ENCODE assay signal across 21 cellular contexts in genomic region chr18:41060967-41061366, GRCh38.
DNase-seq lines count a peak whose midpoint lies in the region; ATAC-seq and TF ChIP-seq lines count a peak whose summit lies in the region.
"Had no signal": no experiment of that assay in that cellular context is flagged by ENCODE, and none has a peak within 500 bp of the region (broad histone marks: within the 10 kb centered on the region; RNA-seq: fewer than 3 reads in every experiment).

No MANE protein-coding gene starts in this region.

- H4K91ac ChIP-seq in mesenchymal stem cell (ENCODE audit: low read length): no peak overlapping the region

- H3K23ac ChIP-seq in mesenchymal stem cell (ENCODE audit: low read length in 2 of 2): no peak overlapping the region

- H3K36me3 Mint-ChIP-seq in activated CD8-positive, alpha-beta T cell treated with anti-CD3 and anti-CD28 coated beads for 36 hours (ENCODE audit: low read depth): no peaks in the 10 kb centered on the region
- H3K36me3 Mint-ChIP-seq: CD4-positive, CD25-positive, alpha-beta regulatory T cell; CD8-positive, alpha-beta T cell had no signal

- H4K8ac ChIP-seq in mesenchymal stem cell (ENCODE audit: low read length): no peak overlapping the region

- no peak for TF ChIP-seq CTCF in choroid plexus epithelial cell (conservative IDR thresholded peaks at IDR 0.05; ENCODE audit: low read depth, low read length)
- no peak for TF ChIP-seq CTCF in activated CD8-positive, alpha-beta T cell treated with anti-CD3 and anti-CD28 coated beads for 36 hours (IDR thresholded peaks at IDR 0.05)

- H3K14ac ChIP-seq in mesenchymal stem cell (ENCODE audit: low read length in 2 of 2): no peak overlapping the region

- peak; percentile 38 for DNase-seq in DMS53 (lab: John Stamatoyannopoulos, UW)
- DNase-seq in DMS53 treated with DMSO at 0.1 percent for 48 hours (lab: John Stamatoyannopoulos, UW; ENCODE audit: unreplicated experiment): no peak
- peak; percentile 48 for DNase-seq in M059J (ENCODE audit: low read depth)
- peak; percentile 4 for DNase-seq in choroid plexus epithelial cell (ENCODE audit: low read depth)
- peak; percentile 11 for DNase-seq in mesenchymal stem cell
- no peak for DNase-seq in caudate nucleus (lab: John Stamatoyannopoulos, UW)
- DNase-seq in activated CD8-positive, alpha-beta T cell treated with anti-CD3 and anti-CD28 coated beads for 36 hours: no peak
- DNase-seq: Caco-2; CD4-positive, CD25-positive, alpha-beta regulatory T cell; CD8-positive, alpha-beta T cell; DMS79; EL; GF-D8; GM23248; H9 had no signal

- POLR2A ChIA-PET in activated CD8-positive, alpha-beta T cell treated with anti-CD3 and anti-CD28 coated beads for 36 hours (lab: Charles Lee): no interaction called here

- H2BK15ac ChIP-seq in mesenchymal stem cell (ENCODE audit: low read depth, poor library complexity, severe bottlenecking): no peak overlapping the region

- no peak overlapping the region for H3K4me3 Mint-ChIP-seq in activated CD8-positive, alpha-beta T cell treated with anti-CD3 and anti-CD28 coated beads for 36 hours
- H3K4me3 Mint-ChIP-seq: B cell; CD4-positive, CD25-positive, alpha-beta regulatory T cell; CD8-positive, alpha-beta T cell; H9 had no signal

- no peaks in the 10 kb centered on the region for H3K9me3 ChIP-seq in mesenchymal stem cell (ENCODE audit: control insufficient read depth, low read length)
- H3K9me3 ChIP-seq: BLaER1, Caco-2 had no signal

- H3K27me3 Mint-ChIP-seq in activated CD8-positive, alpha-beta T cell treated with anti-CD3 and anti-CD28 coated beads for 36 hours: no peaks in the 10 kb centered on the region
- H3K27me3 Mint-ChIP-seq: B cell; CD4-positive, CD25-positive, alpha-beta regulatory T cell had no signal

- H3K4me1 ChIP-seq in mesenchymal stem cell (ENCODE audit: control insufficient read depth, insufficient read depth, low read depth, low read length): no peaks in the 10 kb centered on the region
- H3K4me1 ChIP-seq: BLaER1, Caco-2 had no signal

- 24% methylated on average over 1 of the region's 2 CpGs for WGBS in mesenchymal stem cell

- CTCF ChIA-PET in activated CD8-positive, alpha-beta T cell treated with anti-CD3 and anti-CD28 coated beads for 36 hours (lab: Charles Lee): no interaction called here

- no peak overlapping the region for H2BK12ac ChIP-seq in mesenchymal stem cell (ENCODE audit: low read length in 2 of 2)

- no peak overlapping the region for H2BK5ac ChIP-seq in mesenchymal stem cell (ENCODE audit: low read depth, low read length, poor library complexity, severe bottlenecking)

- H2AK5ac ChIP-seq in mesenchymal stem cell (ENCODE audit: low read length, severe bottlenecking): no peak overlapping the region

- H3K27me3 ChIP-seq in mesenchymal stem cell (ENCODE audit: control insufficient read depth in 1 of 2, insufficient read depth in 1 of 2, low read length in 2 of 2): no peaks in the 10 kb centered on the region
- H3K27me3 ChIP-seq: BLaER1 had no signal

- H3K9ac ChIP-seq in mesenchymal stem cell (ENCODE audit: low read length): no peak overlapping the region
- H3K9ac ChIP-seq: BLaER1, GM23248 had no signal

- H3K27ac ChIP-seq in mesenchymal stem cell (ENCODE audit: low read length, poor library complexity, severe bottlenecking): no peak overlapping the region
- no peak overlapping the region for H3K27ac ChIP-seq in caudate nucleus (ENCODE audit: low read depth, low read length)
- H3K27ac ChIP-seq: 22Rv1, BLaER1, C4-2B, GM23248 had no signal

- intact Hi-C loops in activated CD8-positive, alpha-beta T cell treated with anti-CD3 and anti-CD28 coated beads for 36 hours (cut with micrococcal nuclease): no loop called here

- no peak overlapping the region for H3K18ac ChIP-seq in mesenchymal stem cell (ENCODE audit: low read depth in 1 of 2, low read length in 2 of 2)

- H3K9me3 Mint-ChIP-seq in activated CD8-positive, alpha-beta T cell treated with anti-CD3 and anti-CD28 coated beads for 36 hours: peaks cover 4% of the 10 kb centered on the region
- H3K9me3 Mint-ChIP-seq: H9 had no signal

- no peak for ATAC-seq in GM21576 (IDR thresholded peaks at IDR 0.05; ENCODE audit: unreplicated experiment)
- ATAC-seq in activated CD8-positive, alpha-beta T cell treated with anti-CD3 and anti-CD28 coated beads for 36 hours: no peak
- ATAC-seq: CD8-positive, alpha-beta T cell; HCT116 had no signal

- no peak overlapping the region for H2AFZ ChIP-seq in mesenchymal stem cell (ENCODE audit: low read depth, low read length)
- H2AFZ ChIP-seq: GM23248 had no signal

- H3K27ac Mint-ChIP-seq in activated CD8-positive, alpha-beta T cell treated with anti-CD3 and anti-CD28 coated beads for 36 hours: no peak overlapping the region
- H3K27ac Mint-ChIP-seq: B cell; CD4-positive, CD25-positive, alpha-beta regulatory T cell; CD8-positive, alpha-beta T cell; H9 had no signal

- H3K4me2 ChIP-seq in mesenchymal stem cell (ENCODE audit: low read length, poor library complexity, severe bottlenecking): no peak overlapping the region
- H3K4me2 ChIP-seq: BLaER1 had no signal

- H3K4me1 Mint-ChIP-seq in activated CD8-positive, alpha-beta T cell treated with anti-CD3 and anti-CD28 coated beads for 36 hours (ENCODE audit: low read depth): no peaks in the 10 kb centered on the region
- H3K4me1 Mint-ChIP-seq: B cell; CD4-positive, CD25-positive, alpha-beta regulatory T cell had no signal

- no peak overlapping the region for H3K4me3 ChIP-seq in choroid plexus epithelial cell (ENCODE audit: low read depth, low read length)
- no peak overlapping the region for H3K4me3 ChIP-seq in mesenchymal stem cell (ENCODE audit: insufficient read depth in 1 of 2, low read depth in 1 of 2, low read length in 2 of 2)
- H3K4me3 ChIP-seq: BLaER1, GM23248 had no signal

- no peak overlapping the region for H3K4ac ChIP-seq in mesenchymal stem cell (ENCODE audit: low read depth in 1 of 2, low read length in 2 of 2)

- no peak overlapping the region for H2BK120ac ChIP-seq in mesenchymal stem cell (ENCODE audit: low read depth, low read length)

- no peaks in the 10 kb centered on the region for H3K79me1 ChIP-seq in mesenchymal stem cell (replicated peaks; ENCODE audit: low read length, poor library complexity, severe bottlenecking)

- H3K36me3 ChIP-seq in mesenchymal stem cell (ENCODE audit: control insufficient read depth in 1 of 2, insufficient read depth in 2 of 2, low read depth in 1 of 2, low read length in 2 of 2): no peaks in the 10 kb centered on the region
- H3K36me3 ChIP-seq: BLaER1 had no signal

Comparison
In these comparisons a context has a peak if more than half of its experiments do, and no peak if none do; other contexts are left out.
1. DNase-seq: peak in DMS53 (single experiment), M059J (single experiment), choroid plexus epithelial cell (single experiment) and mesenchymal stem cell (single experiment); none in DMS53 treated with DMSO at 0.1 percent for 48 hours (single experiment), caudate nucleus (0 of 61) and activated CD8-positive, alpha-beta T cell treated with anti-CD3 and anti-CD28 coated beads for 36 hours (single experiment).